Comparison of ENCODE assay signal across 11 cellular contexts in genomic region chr7:32893722-32894121, GRCh38. TPM values are rescaled to one million over a fixed set of nuclear protein-coding genes. Genes with fewer than 3 reads are reported as not detected.
DNase-seq lines count a peak whose midpoint lies in the region; ATAC-seq, FAIRE-seq and TF ChIP-seq lines count a peak whose summit lies in the region.
"Had no signal": no experiment of that assay in that cellular context is flagged by ENCODE, and none has a peak within 500 bp of the region (broad histone marks: within the 10 kb centered on the region; RNA-seq: fewer than 3 reads in every experiment).

No MANE protein-coding gene starts in this region.

- no peak for TF ChIP-seq RAD21 in HepG2 (CRISPR knock-in tag; IDR thresholded peaks at IDR 0.05)

- H3K9ac ChIP-seq in HepG2 (ENCODE audit: insufficient read depth, low read depth, low read length), result peak overlapping the region; percentile 81

- BruUV-seq in HepG2 (replicated peaks; lab: Mats Ljungman, UMichigan), result no TSS peak

- in situ Hi-C loops in HepG2 (cut with HindIII; ENCODE audit: extremely low pct_ligation_motif_present, low pct_unique_long_range_greater_than_20kb), result no loop called here
- in situ Hi-C loops in gastrocnemius medialis (cut with MboI; ENCODE audit: low sequenced_read_pairs in 4 of 4), result loop anchor here in 1 of 4 donors (10.0 kb wide), 1 partner anchor 51 kb away; no protein-coding TSS in a partner anchor

- H3K36me3 Mint-ChIP-seq in activated naive CD8-positive, alpha-beta T cell treated with anti-CD3 and anti-CD28 coated beads, Interleukin-2, amount 10 ng/mL, durations not matched to agents 7 days and 5 days, result peaks cover 10% of the 10 kb centered on the region
- H3K36me3 Mint-ChIP-seq in naive thymus-derived CD8-positive, alpha-beta T cell, result peaks cover 0 to under 1% (median 0%) of the 10 kb centered on the region in 3 donors

- H3K27me3 ChIP-seq in HepG2 (ENCODE audit: control insufficient read depth in 1 of 2, insufficient read depth in 2 of 2, low read length in 2 of 2) (no peaks in the 10 kb centered on the region), right lobe of liver (no peaks in the 10 kb centered on the region), gastrocnemius medialis (no peaks in the 10 kb centered on the region), adrenal gland (no peaks in the 10 kb centered on the region)

- H3K36me3 ChIP-seq in HepG2 (replicated peaks in 1 of 2; ENCODE audit: control insufficient read depth in 1 of 2, insufficient read depth in 2 of 2, low read length in 2 of 2) (no peaks in the 10 kb centered on the region), right lobe of liver (no peaks in the 10 kb centered on the region), gastrocnemius medialis (no peaks in the 10 kb centered on the region), adrenal gland (replicated peaks in 1 of 2) (no peaks in the 10 kb centered on the region)

- DNase-seq in HepG2 (ENCODE audit: low spot score) (no peak), right lobe of liver (no peak), cerebellar nuclear complex (lab: John Stamatoyannopoulos, UW) (no peak), gastrocnemius medialis (no peak), adrenal gland (no peak)
- DNase-seq in activated naive CD8-positive, alpha-beta T cell treated with anti-CD3 and anti-CD28 coated beads, Interleukin-2, amount 10 ng/mL, durations not matched to agents 7 days and 5 days, result no peak
- no peak for DNase-seq in naive thymus-derived CD8-positive, alpha-beta T cell
- DNase-seq in effector CD8-positive, alpha-beta T cell (lab: John Stamatoyannopoulos, UW), result no peak
- DNase-seq: NCI-H2029 treated with DMSO at 0.1 percent for 48 hours had no signal

- peaks cover 28% of the 10 kb centered on the region for H3K4me1 Mint-ChIP-seq in activated naive CD8-positive, alpha-beta T cell treated with anti-CD3 and anti-CD28 coated beads, Interleukin-2, amount 10 ng/mL, durations not matched to agents 7 days and 5 days
- H3K4me1 Mint-ChIP-seq in naive thymus-derived CD8-positive, alpha-beta T cell, result peaks cover 21 to 38% (median 29%) of the 10 kb centered on the region in 4 donors

- H3K4me2 ChIP-seq in HepG2 (ENCODE audit: low read depth, low read length), result peak overlapping the region; percentile 77

- no peak for TF ChIP-seq POLR2A in HepG2 (IDR thresholded peaks at IDR 0.05; ENCODE audit: insufficient read depth in 1 of 2, low read depth in 2 of 2, low read length in 2 of 2)
- no peak for TF ChIP-seq POLR2A in right lobe of liver (IDR thresholded peaks at IDR 0.05)
- TF ChIP-seq POLR2A in gastrocnemius medialis (IDR thresholded peaks at IDR 0.05), result no peak
- no peak for TF ChIP-seq POLR2A in adrenal gland (IDR thresholded peaks at IDR 0.05)

- H3K27me3 Mint-ChIP-seq in activated naive CD8-positive, alpha-beta T cell treated with anti-CD3 and anti-CD28 coated beads, Interleukin-2, amount 10 ng/mL, durations not matched to agents 7 days and 5 days, result peaks cover 10% of the 10 kb centered on the region
- H3K27me3 Mint-ChIP-seq in naive thymus-derived CD8-positive, alpha-beta T cell, result peaks cover 0 to 4% (median 0%) of the 10 kb centered on the region in 5 donors

- peaks cover 8% of the 10 kb centered on the region for H4K20me1 ChIP-seq in HepG2 (ENCODE audit: insufficient read depth, low read length)

- CTCF ChIA-PET in HepG2 (lab: Yijun Ruan, JAX; ENCODE audit: low intra/inter-chr PET ratio, low total read pairs), result no interaction called here

- H3K9me3 ChIP-seq in HepG2 (ENCODE audit: low read length) (no peaks in the 10 kb centered on the region), right lobe of liver (no peaks in the 10 kb centered on the region), gastrocnemius medialis (no peaks in the 10 kb centered on the region), adrenal gland (replicated peaks in 1 of 3) (no peaks in the 10 kb centered on the region)

- peak overlapping the region; percentile 93 for H3K27ac Mint-ChIP-seq in activated naive CD8-positive, alpha-beta T cell treated with anti-CD3 and anti-CD28 coated beads, Interleukin-2, amount 10 ng/mL, durations not matched to agents 7 days and 5 days
- H3K27ac Mint-ChIP-seq in naive thymus-derived CD8-positive, alpha-beta T cell, result peak overlapping the region in 9 of 10 donors; percentile 71 to 100 (median 99)

- WGBS in HepG2 (ENCODE audit: low lambda C conversion rate), result 11% methylated on average over 3 of the region's 3 CpGs
- WGBS in right lobe of liver (ENCODE audit: insufficient coverage, low coverage, low lambda C conversion rate, missing lambda C conversion rate), result 95% methylated on average over 2 of the region's 3 CpGs
- WGBS in adrenal gland, 4 donors, result 91 to 96% (median 95%) methylated on average over 3 of the region's 3 CpGs

- TF ChIP-seq EP300 in HepG2 (IDR thresholded peaks at IDR 0.05; ENCODE audit: low read depth in 2 of 2, low read length in 2 of 2) (no peak), HepG2 (CRISPR knock-in tag; IDR thresholded peaks at IDR 0.05; ENCODE audit: borderline replicate concordance) (no peak)

- intact Hi-C loops in HepG2 (cut with micrococcal nuclease; ENCODE audit: unreplicated experiment), result loop anchor here (2.0 to 10.0 kb wide), 4 partner anchors 47 to 214 kb away; partner anchors contain the start of gene RP9
- intact Hi-C loops in right lobe of liver (cut with DNase I), result no loop called here
- intact Hi-C loops in gastrocnemius medialis (cut with DNase I; ENCODE audit: low total_unique reads), result loop anchor here (5.0 kb wide), 3 partner anchors 46 to 401 kb away; partner anchors contain the start of genes FKBP9 and LSM5
- intact Hi-C loops in adrenal gland (cut with DNase I), result loop anchor here in 1 of 2 donors (10.0 kb wide), 1 partner anchor 49 kb away; no protein-coding TSS in a partner anchor

- H3K4me3 Mint-ChIP-seq in activated naive CD8-positive, alpha-beta T cell treated with anti-CD3 and anti-CD28 coated beads, Interleukin-2, amount 10 ng/mL, durations not matched to agents 7 days and 5 days, result peak overlapping the region; percentile 85
- peak overlapping the region in 3 of 10 donors; percentile 51 to 94 (median 92) for H3K4me3 Mint-ChIP-seq in naive thymus-derived CD8-positive, alpha-beta T cell

- no peak for TF ChIP-seq CTCF in HepG2 (CRISPR knock-in tag; IDR thresholded peaks at IDR 0.05)
- no peak for TF ChIP-seq CTCF in right lobe of liver (IDR thresholded peaks at IDR 0.05)
- no peak for TF ChIP-seq CTCF in gastrocnemius medialis (IDR thresholded peaks at IDR 0.05 in 4 of 5, conservative IDR thresholded peaks at IDR 0.05 in 1 of 5)
- no peak for TF ChIP-seq CTCF in adrenal gland (IDR thresholded peaks at IDR 0.05)

- ATAC-seq in HepG2 (no peak), right lobe of liver (no peak), gastrocnemius medialis (no peak)
- ATAC-seq in activated naive CD8-positive, alpha-beta T cell treated with anti-CD3 and anti-CD28 coated beads, Interleukin-2, amount 10 ng/mL, durations not matched to agents 7 days and 5 days (ENCODE audit: low read depth), result no peak
- no peak for ATAC-seq in naive thymus-derived CD8-positive, alpha-beta T cell

- FAIRE-seq in HepG2 (lab: Jason Lieb, UNC), result no peak
- FAIRE-seq: endometrium, TTC549 had no signal

- H3K79me2 ChIP-seq in HepG2 (ENCODE audit: insufficient read depth, low read length), result peaks cover 30% of the 10 kb centered on the region

- POLR2A ChIA-PET in HepG2 (lab: Yijun Ruan, JAX), result interaction anchor here (1.2 to 2.0 kb wide), 3 partner anchors 10 to 169 kb away, joined by 3 to 7 read pairs (median 5); partner anchors contain the start of genes FKBP9 and NT5C3A
- POLR2A ChIA-PET in activated naive CD8-positive, alpha-beta T cell treated with anti-CD3 and anti-CD28 coated beads, Interleukin-2, amount 10 ng/mL, durations not matched to agents 7 days and 5 days (lab: Charles Lee), result interaction anchor here (3.5 to 6.3 kb wide), 4 partner anchors 8 to 215 kb away, joined by 22 to 168 read pairs (median 32); partner anchors contain the start of genes NT5C3A and RP9
- POLR2A ChIA-PET in naive thymus-derived CD8-positive, alpha-beta T cell (lab: Charles Lee), result interaction anchor here (3.9 to 5.0 kb wide), 3 partner anchors 8 to 47 kb away, joined by 22 to 50 read pairs (median 23); no protein-coding TSS in a partner anchor

- no peaks in the 10 kb centered on the region for H3K9me3 Mint-ChIP-seq in activated naive CD8-positive, alpha-beta T cell treated with anti-CD3 and anti-CD28 coated beads, Interleukin-2, amount 10 ng/mL, durations not matched to agents 7 days and 5 days
- H3K9me3 Mint-ChIP-seq in naive thymus-derived CD8-positive, alpha-beta T cell, result no peaks in the 10 kb centered on the region

- H3K4me1 ChIP-seq in HepG2 (ENCODE audit: insufficient read depth, low read length) (peaks cover 38% of the 10 kb centered on the region), right lobe of liver (peaks cover 0 to 19% (median 3%) of the 10 kb centered on the region in 4 donors), gastrocnemius medialis (peaks cover 15 to 20% of the 10 kb centered on the region in 2 donors), adrenal gland (replicated peaks in 1 of 2) (peaks cover 19 to 23% of the 10 kb centered on the region in 2 donors)

- H3K4me3 ChIP-seq in HepG2 (replicated peaks in 1 of 3; ENCODE audit: insufficient read depth in 1 of 3, low read depth in 2 of 3, low read length in 3 of 3) (peak overlapping the region; percentile 65 to 80 (median 70); a peak in 5 of 6 replicates), right lobe of liver (no peak overlapping the region), gastrocnemius medialis (no peak overlapping the region), adrenal gland (no peak overlapping the region)

- H3K27ac ChIP-seq in HepG2 (ENCODE audit: extremely low read length, insufficient read depth, low read length) (peak overlapping the region; percentile 86), right lobe of liver (no peak overlapping the region), gastrocnemius medialis (peak overlapping the region in 2 of 4 donors; percentile 90 to 96), adrenal gland (no peak overlapping the region)

- H2AFZ ChIP-seq in HepG2 (ENCODE audit: low read length), result peak overlapping the region; percentile 82

RNA-seq across cellular contexts. Expression of gene KBTBD2, which starts 2.2 kb away (rescaled TPM):
- total RNA-seq in HepG2 (2016; rRNA removed; fragmentation: Illumina TruSeq; extraction: Trizol), result 25.2 and 33.6 TPM in 2 replicates
- total RNA-seq in HepG2 (2016; cell fraction: cytosol; rRNA removed; fragmentation: Illumina TruSeq; extraction: Trizol; ENCODE audit: low read depth), result 7.9 and 13.5 TPM in 2 replicates
- total RNA-seq in HepG2 (2016; cell fraction: insoluble cytoplasmic fraction; rRNA removed; fragmentation: Illumina TruSeq; extraction: Trizol), result 25.6 and 31.4 TPM in 2 replicates
- 18.4 and 19.0 TPM in 2 replicates for total RNA-seq in HepG2 (2016; cell fraction: membrane; rRNA removed; fragmentation: Illumina TruSeq; extraction: Trizol)
- 25.8 and 27.2 TPM in 2 replicates for total RNA-seq in HepG2 (2016; cell fraction: nucleus; rRNA removed; fragmentation: Illumina TruSeq; extraction: Trizol)
- 20.1 and 24.0 TPM in 2 replicates for polyA plus RNA-seq in HepG2 (2011; rRNA removed)
- polyA plus RNA-seq in HepG2 (2011; cell fraction: cytosol; rRNA removed), result 10.9 and 15.6 TPM in 2 replicates
- 19.7 and 19.8 TPM in 2 replicates for polyA plus RNA-seq in HepG2 (2011; cell fraction: nucleus; rRNA removed)
- 28.6 and 34.5 TPM in 2 replicates for polyA plus RNA-seq in HepG2 (2012)
- polyA plus RNA-seq in HepG2 (2016; cell fraction: cytosol; fragmentation: Illumina TruSeq; extraction: Trizol; ENCODE audit: low read depth), result 4.4 and 4.5 TPM in 2 replicates
- polyA plus RNA-seq in HepG2 (2016; cell fraction: insoluble cytoplasmic fraction; fragmentation: Illumina TruSeq; extraction: Trizol; ENCODE audit: low read depth), result 19.2 and 21.5 TPM in 2 replicates
- polyA plus RNA-seq in HepG2 (2016; cell fraction: membrane; fragmentation: Illumina TruSeq; extraction: Trizol; ENCODE audit: low read depth), result 8.7 and 9.9 TPM in 2 replicates
- 29.1 and 29.9 TPM in 2 replicates for polyA plus RNA-seq in HepG2 (2016; cell fraction: nucleus; fragmentation: Illumina TruSeq; extraction: Trizol; ENCODE audit: insufficient read depth, low read depth)
- 16.4 and 17.8 TPM in 2 replicates for polyA minus RNA-seq in HepG2 (2011; rRNA and poly(A)+ RNA removed; ENCODE audit: low replicate concordance)
- polyA minus RNA-seq in HepG2 (2011; cell fraction: cytosol; rRNA and poly(A)+ RNA removed), result 30.3 and 34.7 TPM in 2 replicates
- 64.3 and 71.3 TPM in 2 replicates for polyA minus RNA-seq in HepG2 (2011; cell fraction: nucleus; rRNA and poly(A)+ RNA removed)
- 10 to 100 TPM in 4 of 6 experiments, 1 to 10 TPM in 2; 7.0 to 14.5 (median 10.5) TPM for total RNA-seq in right lobe of liver
- 10 to 100 TPM; 41.3 to 45.4 TPM for total RNA-seq in activated naive CD8-positive, alpha-beta T cell treated with anti-CD3 and anti-CD28 coated beads, Interleukin-2, amount 10 ng/mL, durations not matched to agents 7 days and 5 days
- 10 to 100 TPM; 58.5 to 64.6 TPM for total RNA-seq in naive thymus-derived CD8-positive, alpha-beta T cell
- 10 to 100 TPM; 15.7 to 24.7 (median 16.2) TPM for polyA plus RNA-seq in naive thymus-derived CD8-positive, alpha-beta T cell
- 10 to 100 TPM; 54.3 to 92.5 (median 64.1) TPM for total RNA-seq in gastrocnemius medialis
- 10 to 100 TPM; 17.9 to 32.5 (median 25.8) TPM for total RNA-seq in adrenal gland
- 10 to 100 TPM; 16.0 to 29.6 (median 20.2) TPM for polyA plus RNA-seq in adrenal gland

Comparison
In these comparisons a context has a peak if more than half of its experiments do, and no peak if none do; other contexts are left out.
1. H3K4me3 ChIP-seq: peak in HepG2 (3 of 3); none in right lobe of liver (0 of 3), gastrocnemius medialis (0 of 4) and adrenal gland (0 of 4).
2. intact Hi-C loops: an anchor here in HepG2 (2.0 to 10.0 kb wide) and gastrocnemius medialis (5.0 kb wide); none called in right lobe of liver.